Comparison of ENCODE assay signal across 20 cellular contexts in the genomic region with DNA sequence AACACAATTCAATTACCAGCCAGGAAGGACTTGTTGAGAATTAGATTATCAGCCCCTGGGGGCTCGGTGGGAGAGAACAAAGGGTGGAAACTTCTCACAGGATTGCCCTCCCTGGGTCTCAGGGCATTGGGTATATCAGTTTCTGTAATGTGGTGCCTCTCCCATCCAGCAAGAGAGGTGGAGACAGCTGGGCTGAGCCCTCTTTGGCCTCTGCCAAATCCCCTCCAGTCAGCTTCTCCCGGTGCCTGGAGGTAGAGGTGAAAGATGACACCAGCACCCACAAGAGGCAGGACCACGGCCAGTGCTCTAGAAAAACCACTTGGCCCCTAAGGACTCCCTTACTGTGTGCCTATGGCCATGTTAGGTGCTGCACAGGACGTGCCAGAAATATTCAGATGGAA.
DNase-seq lines count a peak whose midpoint lies in the region; ATAC-seq lines count a peak whose summit lies in the region.
"Had no signal": no experiment of that assay in that cellular context is flagged by ENCODE, and none has a peak within 500 bp of the region (broad histone marks: within the 10 kb centered on the region; RNA-seq: fewer than 3 reads in every experiment).

No MANE protein-coding gene starts in this region.

- no peak overlapping the region for H3K27ac ChIP-seq in mesendoderm (ENCODE audit: low read depth, low read length)
- H3K27ac ChIP-seq: C4-2B, left lung, spleen had no signal

- no peak overlapping the region for H3K4ac ChIP-seq in mesendoderm (ENCODE audit: low read depth, low read length)

- peaks cover 23% of the 10 kb centered on the region for H3K4me1 ChIP-seq in mesendoderm (ENCODE audit: control insufficient read depth, low read depth, low read length)
- H3K4me1 ChIP-seq: left lung had no signal

- no peak overlapping the region for H3K18ac ChIP-seq in mesendoderm (ENCODE audit: low read length)

- H2BK120ac ChIP-seq in mesendoderm (ENCODE audit: low read depth, low read length), result no peak overlapping the region

- no peak overlapping the region for H4K5ac ChIP-seq in mesendoderm (ENCODE audit: low read length)

- H3K4me3 ChIP-seq in mesendoderm (ENCODE audit: low read length), result no peak overlapping the region
- H3K4me3 ChIP-seq: dorsolateral prefrontal cortex, left lung, spleen had no signal

- H3K56ac ChIP-seq in mesendoderm (ENCODE audit: low read length), result no peak overlapping the region

- no peaks in the 10 kb centered on the region for H3K36me3 ChIP-seq in mesendoderm (ENCODE audit: control insufficient read depth, insufficient read depth, low read length)
- H3K36me3 ChIP-seq: left lung, spleen had no signal

- H3K79me1 ChIP-seq in mesendoderm (ENCODE audit: low read length), result no peaks in the 10 kb centered on the region

- ATAC-seq in HG02588 (IDR thresholded peaks at IDR 0.05; ENCODE audit: unreplicated experiment), result no peak
- ATAC-seq in GM18909 (IDR thresholded peaks at IDR 0.05; ENCODE audit: poor library complexity, unreplicated experiment), result no peak
- ATAC-seq: left lung; stimulated activated memory B cell treated with anti-CD40 and anti-IgM and Interleukin-4, amounts not matched to agents 10 μg/mL and 1 μg/mL and 100 μg/mL, for 72 hours had no signal

- no CpG with 5 or more reads among the region's 4 CpGs for WGBS in mesendoderm (ENCODE audit: extremely low coverage, insufficient coverage, low lambda C conversion rate)

- DNase-seq in DMS53 (lab: John Stamatoyannopoulos, UW) (peak; percentile 39), DMS53 treated with DMSO at 0.1 percent for 48 hours (lab: John Stamatoyannopoulos, UW; ENCODE audit: unreplicated experiment) (no peak), NCI-H2107 (lab: John Stamatoyannopoulos, UW) (peak; percentile 56), SK-N-DZ (ENCODE audit: low spot score) (peak; percentile 76), mesendoderm (peak; percentile 95), foreskin melanocyte (no peak)
- DNase-seq: 8988T; activated CD4-positive, alpha-beta T cell treated with anti-CD3 and anti-CD28 coated beads, Interleukin-2, amount 10 ng/mL, durations not matched to agents 24 days and 14 days; activated naive CD8-positive, alpha-beta T cell treated with anti-CD3 and anti-CD28 coated beads, Interleukin-2, amount 10 ng/mL, durations not matched to agents 7 days and 5 days; activated T-cell treated with anti-CD3 and anti-CD28 coated beads for 4 hours; left lung; NCI-H526 treated with DMSO at 0.1 percent for 48 hours; Right ventricle myocardium superior; spleen; trophoblast cell had no signal

- H2AK5ac ChIP-seq in mesendoderm (ENCODE audit: low read length), result no peak overlapping the region

- no peak overlapping the region for H3K4me2 ChIP-seq in mesendoderm (ENCODE audit: low read length)

- H3K79me2 ChIP-seq in mesendoderm (ENCODE audit: control insufficient read depth, insufficient read depth, low read length), result no peaks in the 10 kb centered on the region

- H4K8ac ChIP-seq in mesendoderm (ENCODE audit: low read depth, low read length), result no peak overlapping the region

- no peak overlapping the region for H3K9ac ChIP-seq in mesendoderm (ENCODE audit: low read length)

- no peaks in the 10 kb centered on the region for H3K27me3 ChIP-seq in mesendoderm (ENCODE audit: insufficient read depth, low read length, poor library complexity)
- H3K27me3 ChIP-seq: dorsolateral prefrontal cortex, left lung, spleen had no signal

- no peak overlapping the region for H2BK15ac ChIP-seq in mesendoderm (replicated peaks; ENCODE audit: low read depth)

- H2BK5ac ChIP-seq in mesendoderm (ENCODE audit: low read length), result no peak overlapping the region

- no peak overlapping the region for H3K23ac ChIP-seq in mesendoderm (ENCODE audit: low read length)

Comparison
In these comparisons a context has a peak if more than half of its experiments do, and no peak if none do; other contexts are left out.
1. DNase-seq: peak in DMS53 (single experiment), NCI-H2107 (single experiment), SK-N-DZ (single experiment) and mesendoderm (single experiment); none in DMS53 treated with DMSO at 0.1 percent for 48 hours (single experiment) and foreskin melanocyte (single experiment).